In the genomic region with DNA sequence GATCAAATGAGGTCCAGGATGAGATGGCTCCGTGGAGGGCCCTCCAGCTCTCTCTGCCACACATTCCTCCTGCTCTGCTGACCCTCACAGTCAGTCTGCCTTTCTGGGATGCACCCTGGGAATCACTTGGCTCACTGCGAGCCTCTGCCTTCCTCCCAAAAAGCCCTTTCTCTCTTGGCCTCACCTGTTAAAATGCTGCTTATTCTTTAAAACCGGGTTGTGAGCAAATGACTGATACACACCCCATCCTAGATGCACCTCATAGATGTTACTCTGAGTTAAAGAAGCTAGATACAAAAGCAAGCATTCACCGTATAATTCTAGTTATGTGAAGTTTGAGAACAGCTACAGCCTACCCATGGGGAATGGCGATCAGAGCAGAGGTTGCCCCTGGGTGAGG, we compare ENCODE assay signal across 6 cellular contexts.
"Had no signal": no experiment of that assay in that cellular context is flagged by ENCODE, and none has a peak within 500 bp of the region (broad histone marks: within the 10 kb centered on the region; RNA-seq: fewer than 3 reads in every experiment).

No MANE protein-coding gene starts in this region.

- H3K4me2 ChIP-seq: GM23338 had no signal

- DNase-seq: H9, HCEC 1CT, IMR-90, KG1 had no signal

- ATAC-seq: GM23338, K562 had no signal

- H3K9me3 Mint-ChIP-seq: GM23338, H9 had no signal

- H3K4me3 Mint-ChIP-seq: GM23338, H9 had no signal

- H2AFZ ChIP-seq: GM23338 had no signal

- H3K27ac Mint-ChIP-seq: GM23338 had no signal

- H3K4me3 ChIP-seq: GM23338, K562 had no signal
